Comparison of ENCODE assay signal across 21 cellular contexts in genomic region chr5:10124287-10124686, GRCh38.
A peak's percentile ranks its signal among the peaks of the same experiment; 100 is the strongest.
DNase-seq lines count a peak whose midpoint lies in the region; ATAC-seq, FAIRE-seq and TF ChIP-seq lines count a peak whose summit lies in the region.
"Had no signal": no experiment of that assay in that cellular context is flagged by ENCODE, and none has a peak within 500 bp of the region (broad histone marks: within the 10 kb centered on the region; RNA-seq: fewer than 3 reads in every experiment).

No MANE protein-coding gene starts in this region.

- DNase-seq in heart left ventricle (peak in 4 of 5 donors; percentile 31 to 67 (median 45)), right atrium auricular region (ENCODE audit: low spot score) (no peak), dorsolateral prefrontal cortex (peak; percentile 53 to 98 (median 92)), midbrain (lab: John Stamatoyannopoulos, UW) (peak; percentile 92), urothelium cell line (ENCODE audit: low spot score) (no peak)
- DNase-seq: activated CD4-positive, alpha-beta T cell treated with anti-CD3 and anti-CD28 coated beads, Interleukin-2, amount 50 U/mL, for 1 hour; CD4-positive, alpha-beta T cell; DMS53; erythroblast; glutamatergic neuron; mesenchymal stem cell; NCI-H1694; NCI-H2227 treated with DMSO at 0.1 percent for 48 hours; NK-92 treated with Interleukin-12 subunit alpha and Interleukin-12 subunit beta, amount 100 ng/mL, for 24 hours; retina; RPMI8226; stimulated activated naive CD4-positive, alpha-beta T cell treated with Interleukin-2 at 50 U/mL for 16 hours had no signal

- TF ChIP-seq CTCF in heart left ventricle (IDR thresholded peaks at IDR 0.05) = no peak
- no peak for TF ChIP-seq CTCF in right atrium auricular region (IDR thresholded peaks at IDR 0.05)
- peak in 2 of 56 donors; percentile 16 to 24 for TF ChIP-seq CTCF in dorsolateral prefrontal cortex (IDR thresholded peaks at IDR 0.05 in 54 of 56, conservative IDR thresholded peaks at IDR 0.05 in 2 of 56; ENCODE audit: low read depth in 1 of 56, partially characterized antibody in 56 of 56)

- intact Hi-C loops in heart left ventricle (cut with DNase I) = no loop called here
- intact Hi-C loops in dorsolateral prefrontal cortex (cut with DNase I) = no loop called here

- H3K4me1 ChIP-seq in heart left ventricle (peaks cover 0 to 10% (median 2%) of the 10 kb centered on the region in 12 donors), right atrium auricular region (no peaks in the 10 kb centered on the region)

- 67 to 78% (median 69%) methylated on average over 9 of the region's 9 CpGs for whole genome bisulfite sequencing in heart left ventricle, 4 donors

- H3K27ac ChIP-seq in heart left ventricle (peak overlapping the region in 4 of 12 donors; percentile 17 to 51 (median 26)), right atrium auricular region (no peak overlapping the region), dorsolateral prefrontal cortex (peak overlapping the region; percentile 66 to 99 (median 94))

- H3K4me3 ChIP-seq in heart left ventricle (no peak overlapping the region), right atrium auricular region (no peak overlapping the region), dorsolateral prefrontal cortex (no peak overlapping the region)

- FAIRE-seq in urothelium cell line (lab: Jason Lieb, UNC) = peak; percentile 32

- no peak for TF ChIP-seq POLR2A in heart left ventricle (IDR thresholded peaks at IDR 0.05)

- H3K27me3 ChIP-seq in heart left ventricle (no peaks in the 10 kb centered on the region), right atrium auricular region (no peaks in the 10 kb centered on the region), dorsolateral prefrontal cortex (no peaks in the 10 kb centered on the region)

- peak; percentile 86 to 96 (median 92) for ATAC-seq in heart left ventricle
- no peak for ATAC-seq in HG02870 (IDR thresholded peaks at IDR 0.05; ENCODE audit: unreplicated experiment)
- ATAC-seq in HG03432 (IDR thresholded peaks at IDR 0.05; ENCODE audit: unreplicated experiment) = no peak
- no peak for ATAC-seq in HG02970 (IDR thresholded peaks at IDR 0.05; ENCODE audit: low FRiP score, unreplicated experiment)
- ATAC-seq: natural killer cell treated with Interleukin-12 subunit alpha and Interleukin-12 subunit beta and Interleukin-15 and Interleukin-18, amount 100 ng/mL, for 72 hours had no signal

- no peaks in the 10 kb centered on the region for H3K9me3 ChIP-seq in heart left ventricle
- no peaks in the 10 kb centered on the region for H3K9me3 ChIP-seq in right atrium auricular region

- H3K36me3 ChIP-seq in heart left ventricle (no peaks in the 10 kb centered on the region), right atrium auricular region (no peaks in the 10 kb centered on the region)

Comparison
In these comparisons a context has a peak if more than half of its experiments do, and no peak if none do; other contexts are left out.
1. DNase-seq: peak in heart left ventricle (4 of 5), dorsolateral prefrontal cortex (10 of 10) and midbrain (single experiment); none in right atrium auricular region (single experiment) and urothelium cell line (single experiment).
2. ATAC-seq: peak in heart left ventricle (4 of 4); none in HG02870 (single experiment), HG03432 (single experiment) and HG02970 (single experiment).
3. H3K27ac ChIP-seq: peak in dorsolateral prefrontal cortex (59 of 59); none in right atrium auricular region (0 of 2).